ENCODE assay signal across 18 cellular contexts in genomic region chr3:152388631-152389030, GRCh38.
DNase-seq lines count a peak whose midpoint lies in the region; ATAC-seq, FAIRE-seq and TF ChIP-seq lines count a peak whose summit lies in the region.
"Had no signal": no experiment of that assay in that cellular context is flagged by ENCODE, and none has a peak within 500 bp of the region (broad histone marks: within the 10 kb centered on the region; RNA-seq: fewer than 3 reads in every experiment).

No MANE protein-coding gene starts in this region.

- no peak overlapping the region for H2AFZ ChIP-seq in keratinocyte (ENCODE audit: control insufficient read depth, low read length)
- no peak overlapping the region for H2AFZ ChIP-seq in smooth muscle cell (ENCODE audit: low read depth)

- H3K27ac ChIP-seq in keratinocyte (ENCODE audit: control insufficient read depth, insufficient read depth, low read length): peak overlapping the region; percentile 59
- peak overlapping the region; percentile 12 for H3K27ac ChIP-seq in smooth muscle cell (ENCODE audit: low read depth)
- H3K27ac ChIP-seq: SJCRH30 had no signal

- intact Hi-C loops in activated CD4-positive, alpha-beta memory T cell treated with anti-CD3 and anti-CD28 coated beads for 36 hours (cut with micrococcal nuclease): no loop called here
- intact Hi-C loops in activated B cell treated with CpG ODN at 0.5 μM for 24 hours (cut with micrococcal nuclease): loop anchor here (1.0 kb wide), 1 partner anchor 8 kb away; no protein-coding TSS in a partner anchor

- H3F3A ChIP-seq in smooth muscle cell (ENCODE audit: low read depth): no peaks in the 10 kb centered on the region

- H3K79me2 ChIP-seq in keratinocyte (ENCODE audit: control insufficient read depth, insufficient read depth, low read length): peaks cover 63% of the 10 kb centered on the region
- H3K79me2 ChIP-seq in smooth muscle cell (ENCODE audit: low read depth): peaks cover 66% of the 10 kb centered on the region

- H3K9ac ChIP-seq in keratinocyte (ENCODE audit: control insufficient read depth, extremely low read depth, insufficient read depth, low read length) (peak overlapping the region; percentile 6), smooth muscle cell (ENCODE audit: low read depth) (no peak overlapping the region)

- H3K4me3 Mint-ChIP-seq in activated CD4-positive, alpha-beta memory T cell treated with anti-CD3 and anti-CD28 coated beads for 36 hours: no peak overlapping the region
- no peak overlapping the region for H3K4me3 Mint-ChIP-seq in activated CD4-positive, alpha-beta memory T cell treated with anti-CD3 and anti-CD28 coated beads, Interleukin-2, amount 10 ng/mL, durations not matched to agents 7 days and 5 days
- H3K4me3 Mint-ChIP-seq in activated B cell treated with CpG ODN at 0.5 μM for 24 hours: no peak overlapping the region
- H3K4me3 Mint-ChIP-seq: CD14-positive monocyte had no signal

- H3K36me3 ChIP-seq in keratinocyte (ENCODE audit: control insufficient read depth in 2 of 2, extremely low read depth in 1 of 2, insufficient read depth in 2 of 2, low read length in 2 of 2) (peaks cover 2 to 6% of the 10 kb centered on the region in 2 experiments), smooth muscle cell (ENCODE audit: low read depth) (no peaks in the 10 kb centered on the region)
- H3K36me3 ChIP-seq: SJCRH30 had no signal

- no peak for ATAC-seq in activated B cell treated with CpG ODN at 0.5 μM for 24 hours (ENCODE audit: low read depth)
- no peak for ATAC-seq in GM18870 (IDR thresholded peaks at IDR 0.05; ENCODE audit: unreplicated experiment)
- ATAC-seq: stimulated activated naive CD8-positive, alpha-beta T cell treated with anti-CD3 and anti-CD28 coated beads, Interleukin-15, Interleukin-2, amounts not matched to agents 100 U/mL and 50 U/mL, for 24 hours had no signal

- WGBS in smooth muscle cell (ENCODE audit: low lambda C conversion rate): 81% methylated on average over 1 of the region's 1 CpG

- POLR2A ChIA-PET in activated CD4-positive, alpha-beta memory T cell treated with anti-CD3 and anti-CD28 coated beads for 36 hours (lab: Charles Lee): no interaction called here
- POLR2A ChIA-PET in activated CD4-positive, alpha-beta memory T cell treated with anti-CD3 and anti-CD28 coated beads, Interleukin-2, amount 10 ng/mL, durations not matched to agents 7 days and 5 days (lab: Charles Lee): interaction anchor here (1.8 kb wide), 1 partner anchor 8 kb away, joined by 6 read pairs; no protein-coding TSS in a partner anchor
- POLR2A ChIA-PET in activated B cell treated with CpG ODN at 0.5 μM for 24 hours (lab: Charles Lee): no interaction called here

- no peaks in the 10 kb centered on the region for H4K20me1 ChIP-seq in keratinocyte (ENCODE audit: control insufficient read depth, extremely low read depth, insufficient read depth, low read length)
- H4K20me1 ChIP-seq in smooth muscle cell (ENCODE audit: low read depth): peaks cover 98% of the 10 kb centered on the region

- H3K9me1 ChIP-seq in keratinocyte (ENCODE audit: control insufficient read depth, extremely low read depth, insufficient read depth, low read length): peaks cover 3% of the 10 kb centered on the region

- H3K4me2 ChIP-seq in keratinocyte (ENCODE audit: control insufficient read depth, extremely low read depth, insufficient read depth, low read depth, low read length) (peak overlapping the region; percentile 47), smooth muscle cell (no peak overlapping the region)

- TF ChIP-seq CTCF in activated B cell treated with CpG ODN at 0.5 μM for 24 hours (IDR thresholded peaks at IDR 0.05): no peak
- no peak for TF ChIP-seq CTCF in keratinocyte (optimal IDR thresholded peaks at IDR 0.05 in 1 of 3, IDR thresholded peaks at IDR 0.05 in 1 of 3, conservative IDR thresholded peaks at IDR 0.05 in 1 of 3; ENCODE audit: extremely low read depth in 1 of 3, insufficient read depth in 2 of 3, low read length in 3 of 3)
- TF ChIP-seq CTCF in smooth muscle cell (IDR thresholded peaks at IDR 0.05; ENCODE audit: borderline replicate concordance, insufficient read depth, poor library complexity, severe bottlenecking): no peak

- no peaks in the 10 kb centered on the region for H3K9me3 Mint-ChIP-seq in activated CD4-positive, alpha-beta memory T cell treated with anti-CD3 and anti-CD28 coated beads for 36 hours
- no peaks in the 10 kb centered on the region for H3K9me3 Mint-ChIP-seq in activated CD4-positive, alpha-beta memory T cell treated with anti-CD3 and anti-CD28 coated beads, Interleukin-2, amount 10 ng/mL, durations not matched to agents 7 days and 5 days
- H3K9me3 Mint-ChIP-seq in activated B cell treated with CpG ODN at 0.5 μM for 24 hours: no peaks in the 10 kb centered on the region
- H3K9me3 Mint-ChIP-seq: activated T-helper 2 cell treated with anti-CD3 and anti-CD28 coated beads, Interferon-gamma antibody, Interleukin-2, Interleukin-4, amounts not matched to agents 10 μg/mL and 5 μg/mL and 100 μg/mL, durations not matched to agents 14 hours and 24 hours and 36 hours; CD14-positive monocyte had no signal

- peaks cover 17% of the 10 kb centered on the region for H3K4me1 ChIP-seq in keratinocyte (ENCODE audit: control insufficient read depth, extremely low read depth, insufficient read depth, low read length)
- H3K4me1 ChIP-seq in smooth muscle cell (ENCODE audit: low read depth): peaks cover 21% of the 10 kb centered on the region

- peaks cover 10% of the 10 kb centered on the region for H3K36me3 Mint-ChIP-seq in activated CD4-positive, alpha-beta memory T cell treated with anti-CD3 and anti-CD28 coated beads for 36 hours
- peaks cover 27% of the 10 kb centered on the region for H3K36me3 Mint-ChIP-seq in activated CD4-positive, alpha-beta memory T cell treated with anti-CD3 and anti-CD28 coated beads, Interleukin-2, amount 10 ng/mL, durations not matched to agents 7 days and 5 days (ENCODE audit: low read depth)
- H3K36me3 Mint-ChIP-seq in activated B cell treated with CpG ODN at 0.5 μM for 24 hours (ENCODE audit: low read depth): peaks cover 45% of the 10 kb centered on the region

- H3K9me3 ChIP-seq in keratinocyte (ENCODE audit: control insufficient read depth, low read depth, low read length) (no peaks in the 10 kb centered on the region), smooth muscle cell (replicated peaks; ENCODE audit: low read depth) (no peaks in the 10 kb centered on the region)
- H3K9me3 ChIP-seq: SJCRH30 had no signal

- CTCF ChIA-PET in activated CD4-positive, alpha-beta memory T cell treated with anti-CD3 and anti-CD28 coated beads for 36 hours (lab: Charles Lee): interaction anchor here (1.5 kb wide), 1 partner anchor 8 kb away, joined by 3 read pairs; no protein-coding TSS in a partner anchor
- CTCF ChIA-PET in activated CD4-positive, alpha-beta memory T cell treated with anti-CD3 and anti-CD28 coated beads, Interleukin-2, amount 10 ng/mL, durations not matched to agents 7 days and 5 days (lab: Charles Lee): no interaction called here
- CTCF ChIA-PET in activated B cell treated with CpG ODN at 0.5 μM for 24 hours (lab: Charles Lee): interaction anchor here (0.6 kb wide), 1 partner anchor 83 kb away, joined by 3 read pairs; no protein-coding TSS in a partner anchor

- peaks cover 72% of the 10 kb centered on the region for H3K4me1 Mint-ChIP-seq in activated CD4-positive, alpha-beta memory T cell treated with anti-CD3 and anti-CD28 coated beads for 36 hours (ENCODE audit: low read depth)
- H3K4me1 Mint-ChIP-seq in activated CD4-positive, alpha-beta memory T cell treated with anti-CD3 and anti-CD28 coated beads, Interleukin-2, amount 10 ng/mL, durations not matched to agents 7 days and 5 days: peaks cover 21% of the 10 kb centered on the region
- H3K4me1 Mint-ChIP-seq in activated B cell treated with CpG ODN at 0.5 μM for 24 hours: peaks cover 70% of the 10 kb centered on the region

- H3K4me3 ChIP-seq in keratinocyte (ENCODE audit: control insufficient read depth in 2 of 3, extremely low read depth in 1 of 3, insufficient read depth in 2 of 3, low read depth in 1 of 3, low read length in 3 of 3): no peak overlapping the region
- H3K4me3 ChIP-seq in smooth muscle cell: no peak overlapping the region
- H3K4me3 ChIP-seq: SJCRH30 had no signal

- no peak for DNase-seq in activated CD4-positive, alpha-beta memory T cell treated with anti-CD3 and anti-CD28 coated beads for 36 hours
- DNase-seq in activated CD4-positive, alpha-beta memory T cell treated with anti-CD3 and anti-CD28 coated beads, Interleukin-2, amount 10 ng/mL, durations not matched to agents 7 days and 5 days: no peak
- DNase-seq in activated B cell treated with CpG ODN at 0.5 μM for 24 hours (no peak), keratinocyte (ENCODE audit: low read depth, low spot score) (no peak), smooth muscle cell (lab: John Stamatoyannopoulos, UW; ENCODE audit: unreplicated experiment) (no peak), SW 1271 (lab: John Stamatoyannopoulos, UW) (no peak)
- no peak for DNase-seq in stimulated activated naive CD4-positive, alpha-beta T cell treated with Interleukin-2 at 50 U/mL for 16 hours (lab: John Stamatoyannopoulos, UW)
- DNase-seq: activated CD4-positive, alpha-beta T cell treated with anti-CD3 and anti-CD28 coated beads, Interleukin-2, amount 50 U/mL, for 4 hours; EL; H7; NCI-H1048; nucleus accumbens; SJCRH30; small intestine; stimulated activated naive CD8-positive, alpha-beta T cell treated with anti-CD3 and anti-CD28 coated beads, Interleukin-15, Interleukin-2, amounts not matched to agents 100 U/mL and 50 U/mL, for 24 hours had no signal

- no peaks in the 10 kb centered on the region for H3K27me3 Mint-ChIP-seq in activated CD4-positive, alpha-beta memory T cell treated with anti-CD3 and anti-CD28 coated beads for 36 hours
- H3K27me3 Mint-ChIP-seq in activated CD4-positive, alpha-beta memory T cell treated with anti-CD3 and anti-CD28 coated beads, Interleukin-2, amount 10 ng/mL, durations not matched to agents 7 days and 5 days: no peaks in the 10 kb centered on the region
- H3K27me3 Mint-ChIP-seq in activated B cell treated with CpG ODN at 0.5 μM for 24 hours: no peaks in the 10 kb centered on the region

- dilution Hi-C loops in keratinocyte (cut with MboI; ENCODE audit: extremely low pct_ligation_motif_present, low sequenced_read_pairs): no loop called here

- H3K27me3 ChIP-seq in keratinocyte (ENCODE audit: control insufficient read depth, extremely low read depth, insufficient read depth, low read length) (no peaks in the 10 kb centered on the region), smooth muscle cell (ENCODE audit: low read depth) (no peaks in the 10 kb centered on the region)
- H3K27me3 ChIP-seq: SJCRH30 had no signal

- H3K27ac Mint-ChIP-seq in activated CD4-positive, alpha-beta memory T cell treated with anti-CD3 and anti-CD28 coated beads for 36 hours: peak overlapping the region; percentile 36
- no peak overlapping the region for H3K27ac Mint-ChIP-seq in activated CD4-positive, alpha-beta memory T cell treated with anti-CD3 and anti-CD28 coated beads, Interleukin-2, amount 10 ng/mL, durations not matched to agents 7 days and 5 days
- peak overlapping the region; percentile 4 for H3K27ac Mint-ChIP-seq in activated B cell treated with CpG ODN at 0.5 μM for 24 hours

- FAIRE-seq in keratinocyte (lab: Jason Lieb, UNC): no peak
- FAIRE-seq: small intestine had no signal
